In genomic region chr10:20100157-20100556, GRCh38 we compare ENCODE assay signal across 1 cellular context.
TF ChIP-seq lines count a peak whose summit lies in the region.

No MANE protein-coding gene starts in this region.

TF ChIP-seq in GM23338, 12 proteins besides CTCF, POLR2A, EP300 and RAD21 (continued from another document):
- TF ChIP-seq, protein P1, sequence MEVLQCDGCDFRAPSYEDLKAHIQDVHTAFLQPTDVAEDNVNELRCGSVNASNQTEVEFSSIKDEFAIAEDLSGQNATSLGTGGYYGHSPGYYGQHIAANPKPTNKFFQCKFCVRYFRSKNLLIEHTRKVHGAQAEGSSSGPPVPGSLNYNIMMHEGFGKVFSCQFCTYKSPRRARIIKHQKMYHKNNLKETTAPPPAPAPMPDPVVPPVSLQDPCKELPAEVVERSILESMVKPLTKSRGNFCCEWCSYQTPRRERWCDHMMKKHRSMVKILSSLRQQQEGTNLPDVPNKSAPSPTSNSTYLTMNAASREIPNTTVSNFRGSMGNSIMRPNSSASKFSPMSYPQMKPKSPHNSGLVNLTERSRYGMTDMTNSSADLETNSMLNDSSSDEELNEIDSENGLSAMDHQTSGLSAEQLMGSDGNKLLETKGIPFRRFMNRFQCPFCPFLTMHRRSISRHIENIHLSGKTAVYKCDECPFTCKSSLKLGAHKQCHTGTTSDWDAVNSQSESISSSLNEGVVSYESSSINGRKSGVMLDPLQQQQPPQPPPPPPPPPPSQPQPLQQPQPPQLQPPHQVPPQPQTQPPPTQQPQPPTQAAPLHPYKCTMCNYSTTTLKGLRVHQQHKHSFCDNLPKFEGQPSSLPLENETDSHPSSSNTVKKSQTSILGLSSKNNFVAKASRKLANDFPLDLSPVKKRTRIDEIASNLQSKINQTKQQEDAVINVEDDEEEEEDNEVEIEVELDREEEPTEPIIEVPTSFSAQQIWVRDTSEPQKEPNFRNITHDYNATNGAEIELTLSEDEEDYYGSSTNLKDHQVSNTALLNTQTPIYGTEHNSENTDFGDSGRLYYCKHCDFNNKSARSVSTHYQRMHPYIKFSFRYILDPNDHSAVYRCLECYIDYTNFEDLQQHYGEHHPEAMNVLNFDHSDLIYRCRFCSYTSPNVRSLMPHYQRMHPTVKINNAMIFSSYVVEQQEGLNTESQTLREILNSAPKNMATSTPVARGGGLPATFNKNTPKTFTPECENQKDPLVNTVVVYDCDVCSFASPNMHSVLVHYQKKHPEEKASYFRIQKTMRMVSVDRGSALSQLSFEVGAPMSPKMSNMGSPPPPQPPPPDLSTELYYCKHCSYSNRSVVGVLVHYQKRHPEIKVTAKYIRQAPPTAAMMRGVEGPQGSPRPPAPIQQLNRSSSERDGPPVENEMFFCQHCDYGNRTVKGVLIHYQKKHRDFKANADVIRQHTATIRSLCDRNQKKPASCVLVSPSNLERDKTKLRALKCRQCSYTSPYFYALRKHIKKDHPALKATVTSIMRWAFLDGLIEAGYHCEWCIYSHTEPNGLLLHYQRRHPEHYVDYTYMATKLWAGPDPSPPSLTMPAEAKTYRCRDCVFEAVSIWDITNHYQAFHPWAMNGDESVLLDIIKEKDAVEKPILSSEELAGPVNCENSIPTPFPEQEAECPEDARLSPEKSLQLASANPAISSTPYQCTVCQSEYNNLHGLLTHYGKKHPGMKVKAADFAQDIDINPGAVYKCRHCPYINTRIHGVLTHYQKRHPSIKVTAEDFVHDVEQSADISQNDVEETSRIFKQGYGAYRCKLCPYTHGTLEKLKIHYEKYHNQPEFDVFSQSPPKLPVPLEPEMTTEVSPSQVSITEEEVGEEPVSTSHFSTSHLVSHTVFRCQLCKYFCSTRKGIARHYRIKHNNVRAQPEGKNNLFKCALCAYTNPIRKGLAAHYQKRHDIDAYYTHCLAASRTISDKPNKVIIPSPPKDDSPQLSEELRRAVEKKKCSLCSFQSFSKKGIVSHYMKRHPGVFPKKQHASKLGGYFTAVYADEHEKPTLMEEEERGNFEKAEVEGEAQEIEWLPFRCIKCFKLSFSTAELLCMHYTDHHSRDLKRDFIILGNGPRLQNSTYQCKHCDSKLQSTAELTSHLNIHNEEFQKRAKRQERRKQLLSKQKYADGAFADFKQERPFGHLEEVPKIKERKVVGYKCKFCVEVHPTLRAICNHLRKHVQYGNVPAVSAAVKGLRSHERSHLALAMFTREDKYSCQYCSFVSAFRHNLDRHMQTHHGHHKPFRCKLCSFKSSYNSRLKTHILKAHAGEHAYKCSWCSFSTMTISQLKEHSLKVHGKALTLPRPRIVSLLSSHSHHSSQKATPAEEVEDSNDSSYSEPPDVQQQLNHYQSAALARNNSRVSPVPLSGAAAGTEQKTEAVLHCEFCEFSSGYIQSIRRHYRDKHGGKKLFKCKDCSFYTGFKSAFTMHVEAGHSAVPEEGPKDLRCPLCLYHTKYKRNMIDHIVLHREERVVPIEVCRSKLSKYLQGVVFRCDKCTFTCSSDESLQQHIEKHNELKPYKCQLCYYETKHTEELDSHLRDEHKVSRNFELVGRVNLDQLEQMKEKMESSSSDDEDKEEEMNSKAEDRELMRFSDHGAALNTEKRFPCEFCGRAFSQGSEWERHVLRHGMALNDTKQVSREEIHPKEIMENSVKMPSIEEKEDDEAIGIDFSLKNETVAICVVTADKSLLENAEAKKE (CRISPR knock-in tag; IDR thresholded peaks at IDR 0.05): no peak
- TF ChIP-seq EZH2phosphoT487 (IDR thresholded peaks at IDR 0.05; ENCODE audit: unreplicated experiment): no peak
- TF ChIP-seq STAT1 (IDR thresholded peaks at IDR 0.05; ENCODE audit: unreplicated experiment): no peak
- TF ChIP-seq ZNF114 (CRISPR knock-in tag; IDR thresholded peaks at IDR 0.05): no peak
- TF ChIP-seq EZH2 (IDR thresholded peaks at IDR 0.05; ENCODE audit: low read depth, unreplicated experiment): no peak
- no peak for TF ChIP-seq JUNB (IDR thresholded peaks at IDR 0.05; ENCODE audit: unreplicated experiment)
- TF ChIP-seq NANOG (IDR thresholded peaks at IDR 0.05; ENCODE audit: borderline replicate concordance): no peak
- TF ChIP-seq ZNF331 (CRISPR knock-in tag; IDR thresholded peaks at IDR 0.05; ENCODE audit: low read depth): no peak
